In genomic region chr4:1793496-1793840, GRCh38 we compare ENCODE assay signal across 8 cellular contexts. TPM values are rescaled to one million over a fixed set of nuclear protein-coding genes. Genes with fewer than 3 reads are reported as not detected.
DNase-seq lines count a peak whose midpoint lies in the region; ATAC-seq and TF ChIP-seq lines count a peak whose summit lies in the region.

No MANE protein-coding gene starts in this region.

- H3K4me2 ChIP-seq in PC-3 (ENCODE audit: low read length), result no peak overlapping the region

- no peaks in the 10 kb centered on the region for H3K4me1 ChIP-seq in PC-3 (ENCODE audit: insufficient read depth, low read length)
- H3K4me1 ChIP-seq in body of pancreas, result peaks cover 58% of the 10 kb centered on the region
- no peaks in the 10 kb centered on the region for H3K4me1 ChIP-seq in urinary bladder (ENCODE audit: insufficient read depth)

- H3F3A ChIP-seq in PC-3 (ENCODE audit: low read length, unreplicated experiment), result no peaks in the 10 kb centered on the region

- peak; percentile 76 for DNase-seq in DMS53 (lab: John Stamatoyannopoulos, UW)
- DNase-seq in DMS53 treated with DMSO at 0.1 percent for 48 hours (lab: John Stamatoyannopoulos, UW; ENCODE audit: unreplicated experiment), result no peak
- DNase-seq in PC-3, result peak; percentile 12
- DNase-seq in body of pancreas, result peak in 3 of 4 donors; percentile 43 to 58 (median 44)
- no peak for DNase-seq in lower leg skin (ENCODE audit: low spot score in 2 of 2)
- DNase-seq in COLO668 (lab: John Stamatoyannopoulos, UW; ENCODE audit: unreplicated experiment), result no peak

- BruUV-seq in PC-3 (replicated peaks; lab: Mats Ljungman, UMichigan), result no TSS peak

- H3K27me3 ChIP-seq in PC-3 (ENCODE audit: low read length) (peaks cover 22% of the 10 kb centered on the region), body of pancreas (peaks cover 0 to 6% of the 10 kb centered on the region in 2 donors)

- POLR2A ChIA-PET in PC-3 (lab: Charles Lee; ENCODE audit: unreplicated experiment), result no interaction called here

- no peaks in the 10 kb centered on the region for H3K9me2 ChIP-seq in PC-3 (replicated peaks; ENCODE audit: low read length)

- H3K27ac ChIP-seq in PC-3 (ENCODE audit: low read length) (no peak overlapping the region), body of pancreas (peak overlapping the region in 3 of 4 donors; percentile 59 to 84 (median 72)), urinary bladder (ENCODE audit: low read depth) (no peak overlapping the region)

- TF ChIP-seq CTCF in PC-3 (conservative IDR thresholded peaks at IDR 0.05; ENCODE audit: low read depth, low read length) (no peak), body of pancreas (IDR thresholded peaks at IDR 0.05) (no peak), lower leg skin (IDR thresholded peaks at IDR 0.05) (no peak)

- ATAC-seq in PC-3 (peak; percentile 32), body of pancreas (peak; percentile 13), GM19395 (IDR thresholded peaks at IDR 0.05; ENCODE audit: unreplicated experiment) (no peak)

- H3K79me2 ChIP-seq in PC-3 (ENCODE audit: low read length), result no peaks in the 10 kb centered on the region

- intact Hi-C loops in PC-3 (cut with micrococcal nuclease), result no loop called here
- intact Hi-C loops in body of pancreas (cut with DNase I), result no loop called here
- intact Hi-C loops in lower leg skin (cut with DNase I; ENCODE audit: low total_unique reads), result no loop called here

- no peaks in the 10 kb centered on the region for H3K9me3 ChIP-seq in PC-3 (ENCODE audit: low read length)
- H3K9me3 ChIP-seq in body of pancreas, result no peaks in the 10 kb centered on the region

- H3K4me3 ChIP-seq in PC-3 (ENCODE audit: low read length), result no peak overlapping the region
- no peak overlapping the region for H3K4me3 ChIP-seq in body of pancreas
- peak overlapping the region; percentile 23 for H3K4me3 ChIP-seq in lower leg skin (ENCODE audit: low read depth, poor library complexity, severe bottlenecking)
- H3K4me3 ChIP-seq in urinary bladder (ENCODE audit: low read depth, low read length), result peak overlapping the region; percentile 81

- H2AFZ ChIP-seq in PC-3 (ENCODE audit: low read length), result no peak overlapping the region

- H4K20me1 ChIP-seq in PC-3 (ENCODE audit: low read length), result no peaks in the 10 kb centered on the region

- 0% methylated on average over 17 of the region's 44 CpGs; no CpG with 5 or more reads in 1 of the 2 donors for WGBS in body of pancreas, 2 donors
- 0% methylated on average over 19 of the region's 44 CpGs; no CpG with 5 or more reads in 1 of the 2 donors for WGBS in lower leg skin, 2 donors
- WGBS in urinary bladder, result under 1% methylated on average over 44 of the region's 44 CpGs

- H3K36me3 ChIP-seq in PC-3 (ENCODE audit: low read depth, low read length), result no peaks in the 10 kb centered on the region
- H3K36me3 ChIP-seq in body of pancreas (replicated peaks in 1 of 2; ENCODE audit: insufficient read depth in 1 of 2, low read depth in 2 of 2), result no peaks in the 10 kb centered on the region
- H3K36me3 ChIP-seq in urinary bladder (ENCODE audit: insufficient read depth), result no peaks in the 10 kb centered on the region

- TF ChIP-seq POLR2A in body of pancreas (IDR thresholded peaks at IDR 0.05) (no peak), lower leg skin (IDR thresholded peaks at IDR 0.05) (no peak)

- CTCF ChIA-PET in PC-3 (lab: Charles Lee), result no interaction called here

- no peak overlapping the region for H3K9ac ChIP-seq in PC-3 (ENCODE audit: low read length)

RNA-seq across cellular contexts. Expression of gene FGFR3, which starts 0.4 kb away (rescaled TPM):
- total RNA-seq in PC-3 (2014; rRNA removed), result 0.11 and 0.86 TPM in 2 replicates
- 100 to 1,000 TPM; 114 to 196 TPM for total RNA-seq in body of pancreas
- total RNA-seq in lower leg skin, result 100 to 1,000 TPM; 438 to 805 (median 489) TPM
- 26.5 TPM for total RNA-seq in urinary bladder
- polyA plus RNA-seq in urinary bladder, result 12.3 TPM

Comparison
In these comparisons a context has a peak if more than half of its experiments do, and no peak if none do; other contexts are left out.
1. DNase-seq: peak in DMS53 (single experiment), PC-3 (single experiment) and body of pancreas (3 of 4); none in DMS53 treated with DMSO at 0.1 percent for 48 hours (single experiment), lower leg skin (0 of 2) and COLO668 (single experiment).
2. H3K27ac ChIP-seq: peak in body of pancreas (3 of 4); none in PC-3 (single experiment) and urinary bladder (single experiment).
3. H3K4me3 ChIP-seq: peak in lower leg skin (single experiment) and urinary bladder (single experiment); none in PC-3 (single experiment) and body of pancreas (0 of 2).
4. RNA of gene FGFR3, which starts 0.4 kb away (total RNA-seq): 438 to 805 TPM in lower leg skin, 114 to 196 TPM in body of pancreas and 26.5 TPM in urinary bladder (single experiment); 0.11 to 0.86 TPM in PC-3; every median in the first group is over 10 times any median in the second.